ENCODE assay signal across 10 cellular contexts in the genomic region with DNA sequence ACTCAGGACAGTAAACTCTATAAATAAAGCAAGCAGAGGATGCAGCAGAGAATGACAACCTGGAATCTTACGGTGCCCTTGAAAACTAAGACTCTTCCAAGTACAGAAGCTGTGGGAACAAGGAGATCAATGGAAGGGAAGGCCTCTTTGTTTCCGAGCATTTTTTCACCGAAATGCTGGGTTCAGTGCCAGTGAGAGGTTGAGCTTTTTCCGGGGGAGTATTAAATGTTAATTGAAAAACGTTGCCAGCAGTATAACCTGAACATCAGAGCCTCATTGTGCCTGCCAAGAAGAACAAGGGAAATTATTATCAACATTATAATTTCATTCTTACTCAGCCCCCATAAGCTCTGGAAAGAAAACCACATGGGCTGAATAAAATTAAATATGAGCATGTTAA. TPM values are rescaled to one million over a fixed set of nuclear protein-coding genes. Genes with fewer than 3 reads are reported as not detected.
"Had no signal": no experiment of that assay in that cellular context is flagged by ENCODE, and none has a peak within 500 bp of the region (broad histone marks: within the 10 kb centered on the region; RNA-seq: fewer than 3 reads in every experiment).

No MANE protein-coding gene starts in this region.

- H3K4me1 ChIP-seq: HAP-1 had no signal

- H3K36me3 ChIP-seq: HAP-1 had no signal

- DNase-seq: GM23248, H7, HFFc6, IMR-90, KG1 had no signal

- ATAC-seq: HCT116, K562 had no signal

- H3K27ac Mint-ChIP-seq: HFFc6 had no signal

- H3K4me3 ChIP-seq: GM23248, HAP-1, K562 had no signal

- H3K4me3 Mint-ChIP-seq: HFFc6 had no signal

- H3K9me3 ChIP-seq: HAP-1 had no signal

- H2AFZ ChIP-seq: GM23248 had no signal

- H3K27ac ChIP-seq: GM23248 had no signal

RNA-seq across cellular contexts. Expression of a gene that starts 17.5 kb away (rescaled TPM):
- total RNA-seq: GM23248, H4, H7, HFFc6, HT-29, IMR-90, K562 had no signal
- polyA plus RNA-seq: GM23248, IMR-90, K562 had no signal
